9 cellular contexts compared by ENCODE assay signal in genomic region chr10:3853547-3853989, GRCh38.
A peak's percentile ranks its signal among the peaks of the same experiment; 100 is the strongest.
DNase-seq lines count a peak whose midpoint lies in the region; ATAC-seq and TF ChIP-seq lines count a peak whose summit lies in the region.
"Had no signal": no experiment of that assay in that cellular context is flagged by ENCODE, and none has a peak within 500 bp of the region (broad histone marks: within the 10 kb centered on the region; RNA-seq: fewer than 3 reads in every experiment).

No MANE protein-coding gene starts in this region.

- TF ChIP-seq CTCF in natural killer cell (IDR thresholded peaks at IDR 0.05) (no peak), coronary artery (IDR thresholded peaks at IDR 0.05) (no peak), mesothelial cell of epicardium (IDR thresholded peaks at IDR 0.05; ENCODE audit: unreplicated experiment) (no peak)

- no peaks in the 10 kb centered on the region for H3K27me3 ChIP-seq in aorta (ENCODE audit: control insufficient read depth in 1 of 2, insufficient read depth in 2 of 2, low read length in 1 of 2)

- no peak for DNase-seq in natural killer cell treated with Interleukin-12 subunit alpha and Interleukin-12 subunit beta and Interleukin-15 and Interleukin-18, amount 100 ng/mL, for 72 hours (ENCODE audit: low spot score)
- DNase-seq in natural killer cell (no peak), coronary artery (ENCODE audit: low spot score) (no peak), mesothelial cell of epicardium (ENCODE audit: low spot score in 2 of 2, unreplicated experiment in 2 of 2) (no peak), aorta (no peak), NCI-H2029 treated with DMSO at 0.1 percent for 48 hours (lab: John Stamatoyannopoulos, UW) (no peak), OCI-M2 (lab: John Stamatoyannopoulos, UW; ENCODE audit: unreplicated experiment) (no peak), NCI-H345 treated with DMSO at 0.1 percent for 48 hours (lab: John Stamatoyannopoulos, UW; ENCODE audit: unreplicated experiment) (no peak)
- DNase-seq: activated naive CD4-positive, alpha-beta T cell treated with anti-CD3 and anti-CD28 coated beads, Interleukin-2, amount 10 ng/mL, durations not matched to agents 7 days and 5 days had no signal

- H3K36me3 ChIP-seq in aorta (ENCODE audit: control insufficient read depth in 1 of 2, insufficient read depth in 2 of 2, low read length in 1 of 2), result no peaks in the 10 kb centered on the region

- peak overlapping the region; percentile 28 for H3K4me3 Mint-ChIP-seq in natural killer cell treated with Interleukin-12 subunit alpha and Interleukin-12 subunit beta and Interleukin-15 and Interleukin-18, amount 100 ng/mL, for 72 hours
- H3K4me3 Mint-ChIP-seq in natural killer cell (no peak overlapping the region), mesothelial cell of epicardium (no peak overlapping the region)
- H3K4me3 Mint-ChIP-seq: activated naive CD4-positive, alpha-beta T cell treated with anti-CD3 and anti-CD28 coated beads, Interleukin-2, amount 10 ng/mL, durations not matched to agents 7 days and 5 days had no signal

- intact Hi-C loops in natural killer cell (cut with micrococcal nuclease), result no loop called here
- intact Hi-C loops in aorta (cut with DNase I), result loop anchor here (2.0 to 5.0 kb wide), 5 partner anchors 33 to 84 kb away; partner anchors contain the start of gene KLF6 (in 1 of the 2)

- H3K9me3 ChIP-seq in aorta (ENCODE audit: control insufficient read depth, low read length), result no peaks in the 10 kb centered on the region

- peak overlapping the region; percentile 97 to 100 for H3K27ac Mint-ChIP-seq in natural killer cell treated with Interleukin-12 subunit alpha and Interleukin-12 subunit beta and Interleukin-15 and Interleukin-18, amount 100 ng/mL, for 72 hours
- H3K27ac Mint-ChIP-seq in natural killer cell, result peak overlapping the region in 1 of 2 donors; percentile 86
- peak overlapping the region; percentile 56 for H3K27ac Mint-ChIP-seq in mesothelial cell of epicardium
- H3K27ac Mint-ChIP-seq: activated naive CD4-positive, alpha-beta T cell treated with anti-CD3 and anti-CD28 coated beads, Interleukin-2, amount 10 ng/mL, durations not matched to agents 7 days and 5 days had no signal

- H3K9me3 Mint-ChIP-seq in natural killer cell treated with Interleukin-12 subunit alpha and Interleukin-12 subunit beta and Interleukin-15 and Interleukin-18, amount 100 ng/mL, for 72 hours, result no peaks in the 10 kb centered on the region
- H3K9me3 Mint-ChIP-seq in natural killer cell (no peaks in the 10 kb centered on the region), mesothelial cell of epicardium (no peaks in the 10 kb centered on the region)

- H3K4me1 Mint-ChIP-seq in natural killer cell treated with Interleukin-12 subunit alpha and Interleukin-12 subunit beta and Interleukin-15 and Interleukin-18, amount 100 ng/mL, for 72 hours (ENCODE audit: low read depth in 2 of 2), result peaks cover 22 to 34% of the 10 kb centered on the region in 2 donors
- H3K4me1 Mint-ChIP-seq in natural killer cell (peaks cover 15 to 26% of the 10 kb centered on the region in 2 donors), mesothelial cell of epicardium (peaks cover 32% of the 10 kb centered on the region)

- 5 to 15% methylated on average over 6 of the region's 6 CpGs for WGBS in aorta, 2 donors

- peaks cover 0 to 5% of the 10 kb centered on the region in 2 donors for H3K4me1 ChIP-seq in aorta (ENCODE audit: control insufficient read depth in 1 of 2, insufficient read depth in 2 of 2, low read length in 2 of 2)

- ATAC-seq in natural killer cell treated with Interleukin-12 subunit alpha and Interleukin-12 subunit beta and Interleukin-15 and Interleukin-18, amount 100 ng/mL, for 72 hours, result no peak
- ATAC-seq in natural killer cell (no peak), aorta (ENCODE audit: low FRiP score) (peak; percentile 23)

- no peaks in the 10 kb centered on the region for H3K27me3 Mint-ChIP-seq in natural killer cell treated with Interleukin-12 subunit alpha and Interleukin-12 subunit beta and Interleukin-15 and Interleukin-18, amount 100 ng/mL, for 72 hours
- H3K27me3 Mint-ChIP-seq in natural killer cell (ENCODE audit: low read depth in 2 of 2), result no peaks in the 10 kb centered on the region
- no peaks in the 10 kb centered on the region for H3K27me3 Mint-ChIP-seq in mesothelial cell of epicardium (ENCODE audit: low read depth)
- H3K27me3 Mint-ChIP-seq: activated naive CD4-positive, alpha-beta T cell treated with anti-CD3 and anti-CD28 coated beads, Interleukin-2, amount 10 ng/mL, durations not matched to agents 7 days and 5 days had no signal

- peak overlapping the region; percentile 80 to 82 for H3K27ac ChIP-seq in coronary artery
- peak overlapping the region in 1 of 2 donors; percentile 99 for H3K27ac ChIP-seq in aorta (ENCODE audit: low read depth in 1 of 2, low read length in 2 of 2)

- H3K4me3 ChIP-seq in coronary artery (no peak overlapping the region), aorta (ENCODE audit: low read length in 2 of 2) (no peak overlapping the region)

- no peaks in the 10 kb centered on the region for H3K36me3 Mint-ChIP-seq in natural killer cell treated with Interleukin-12 subunit alpha and Interleukin-12 subunit beta and Interleukin-15 and Interleukin-18, amount 100 ng/mL, for 72 hours
- H3K36me3 Mint-ChIP-seq in natural killer cell, result no peaks in the 10 kb centered on the region
- H3K36me3 Mint-ChIP-seq in mesothelial cell of epicardium, result no peaks in the 10 kb centered on the region
